Comparison of ENCODE assay signal across 8 cellular contexts in genomic region chr7:152414779-152415178, GRCh38.
"Had no signal": no experiment of that assay in that cellular context is flagged by ENCODE, and none has a peak within 500 bp of the region (broad histone marks: within the 10 kb centered on the region; RNA-seq: fewer than 3 reads in every experiment).

No MANE protein-coding gene starts in this region.

- H3K27ac Mint-ChIP-seq: GM23338, HFFc6 had no signal

- H3K9me3 Mint-ChIP-seq: HFFc6 had no signal

- DNase-seq: GM23248, GOT3, H7, H9, HCEC 1CT, HFFc6 had no signal

- H3K4me3 ChIP-seq: GM23248, GM23338, HAP-1 had no signal

- H3K4me3 Mint-ChIP-seq: GM23338, H9, HFFc6 had no signal

- H2AFZ ChIP-seq: GM23248, GM23338 had no signal

- H3K9me3 ChIP-seq: HAP-1 had no signal

- H3K4me2 ChIP-seq: GM23338 had no signal

- H3K27ac ChIP-seq: GM23248 had no signal

- H3K36me3 ChIP-seq: HAP-1 had no signal

- H3K9ac ChIP-seq: GM23248 had no signal
